In genomic region chr13:94585543-94586101, GRCh38 we compare ENCODE assay signal across 1 cellular context.
TF ChIP-seq lines count a peak whose summit lies in the region.

No MANE protein-coding gene starts in this region.

TF ChIP-seq in K562, 482 proteins besides CTCF, POLR2A, EP300 and RAD21 (continued from another document):
- TF ChIP-seq ZNF644 (tag; IDR thresholded peaks at IDR 0.05; ENCODE audit: low read depth) (no peak), SMAD1 (IDR thresholded peaks at IDR 0.05; ENCODE audit: low read depth, low read length, partially characterized antibody) (no peak), ZNF316 (IDR thresholded peaks at IDR 0.05) (peak; percentile 47; the same call in 1 of the 2 replicates)
